Comparison of ENCODE assay signal across 1 cellular context in genomic region chr17:75877752-75878173, GRCh38.
TF ChIP-seq lines count a peak whose summit lies in the region.

No MANE protein-coding gene starts in this region.

TF ChIP-seq in HepG2, 621 proteins besides CTCF, POLR2A, EP300 and RAD21 (continued from another document and continues in another):
- TF ChIP-seq ZNF143 (CRISPR knock-in tag; IDR thresholded peaks at IDR 0.05) (no peak), MTF1 (CRISPR knock-in tag; IDR thresholded peaks at IDR 0.05) (no peak; the same call in 1 of the 2 replicates), TSC22D2 (CRISPR knock-in tag; IDR thresholded peaks at IDR 0.05; ENCODE audit: borderline replicate concordance) (no peak), NR2F2 (IDR thresholded peaks at IDR 0.05; ENCODE audit: borderline replicate concordance, low read depth) (no peak), TARDBP (CRISPR knock-in tag; IDR thresholded peaks at IDR 0.05) (no peak), TBX3 (IDR thresholded peaks at IDR 0.05; ENCODE audit: borderline replicate concordance) (no peak), ZNF230 (CRISPR knock-in tag; IDR thresholded peaks at IDR 0.05) (no peak; the same call in 1 of the 2 replicates), SIN3B (IDR thresholded peaks at IDR 0.05; ENCODE audit: low read length) (no peak), MTA3 (CRISPR knock-in tag; IDR thresholded peaks at IDR 0.05) (no peak), ZBTB4 (CRISPR knock-in tag; IDR thresholded peaks at IDR 0.05; ENCODE audit: borderline replicate concordance) (no peak; the same call in 1 of the 2 replicates), USF2 (IDR thresholded peaks at IDR 0.05; ENCODE audit: low read depth, low read length) (no peak), USF2 (CRISPR knock-in tag; IDR thresholded peaks at IDR 0.05; ENCODE audit: borderline replicate concordance) (no peak), WIZ (CRISPR knock-in tag; IDR thresholded peaks at IDR 0.05) (no peak), DPF2 (CRISPR knock-in tag; IDR thresholded peaks at IDR 0.05; ENCODE audit: borderline replicate concordance, low read depth) (0 out of 2 replicates have a peak, but pooled peaks have one; percentile 49), MLLT10 (CRISPR knock-in tag; IDR thresholded peaks at IDR 0.05) (0 out of 2 replicates have a peak, but pooled peaks have one; percentile 12), ZNF816 (CRISPR knock-in tag; IDR thresholded peaks at IDR 0.05; ENCODE audit: borderline replicate concordance) (0 out of 2 replicates have a peak, but pooled peaks have one; percentile 18), SIN3A (IDR thresholded peaks at IDR 0.05; ENCODE audit: borderline replicate concordance, low read depth, low read length) (peak; percentile 24; the same call in 1 of the 2 replicates), ZNF124 (CRISPR knock-in tag; IDR thresholded peaks at IDR 0.05) (no peak), HHEX (CRISPR knock-in tag; IDR thresholded peaks at IDR 0.05) (no peak), MATR3 (CRISPR knock-in tag; IDR thresholded peaks at IDR 0.05) (no peak; the same call in 1 of the 2 replicates), ZNF564 (CRISPR knock-in tag; IDR thresholded peaks at IDR 0.05) (no peak), MEF2D (CRISPR knock-in tag; IDR thresholded peaks at IDR 0.05) (no peak; the same call in 1 of the 2 replicates), ZNF343 (CRISPR knock-in tag; IDR thresholded peaks at IDR 0.05) (peak; percentile 8; the same call in 1 of the 2 replicates), ATF7-NPFF (CRISPR knock-in tag; IDR thresholded peaks at IDR 0.05; ENCODE audit: low read depth) (no peak; the same call in none of the 2 replicates), ZNF30 (CRISPR knock-in tag; IDR thresholded peaks at IDR 0.05) (no peak), HOXA3 (CRISPR knock-in tag; IDR thresholded peaks at IDR 0.05) (peak; percentile 71), MIER3 (CRISPR knock-in tag; IDR thresholded peaks at IDR 0.05; ENCODE audit: borderline replicate concordance) (no peak), ZNF274 (CRISPR knock-in tag; IDR thresholded peaks at IDR 0.05) (no peak; the same call in 1 of the 2 replicates), MIXL1 (CRISPR knock-in tag; IDR thresholded peaks at IDR 0.05) (no peak), ZNF720 (CRISPR knock-in tag; IDR thresholded peaks at IDR 0.05) (no peak), ELF4 (CRISPR knock-in tag; IDR thresholded peaks at IDR 0.05; ENCODE audit: borderline replicate concordance) (peak; percentile 68; the same call in 1 of the 2 replicates), ZSCAN20 (CRISPR knock-in tag; IDR thresholded peaks at IDR 0.05; ENCODE audit: borderline replicate concordance) (peak; percentile 25; the same call in 1 of the 2 replicates), ISX (CRISPR knock-in tag; conservative IDR thresholded peaks at IDR 0.05) (peak; percentile 78; the same call in 1 of the 2 replicates), KDM5A (IDR thresholded peaks at IDR 0.05; ENCODE audit: borderline replicate concordance, low read length) (no peak), NRL (CRISPR knock-in tag; IDR thresholded peaks at IDR 0.05; ENCODE audit: borderline replicate concordance) (no peak), SPEN (CRISPR knock-in tag; IDR thresholded peaks at IDR 0.05; ENCODE audit: low read depth) (no peak; the same call in 1 of the 2 replicates), ZNF609 (CRISPR knock-in tag; IDR thresholded peaks at IDR 0.05; ENCODE audit: borderline replicate concordance) (0 out of 2 replicates have a peak, but pooled peaks have one; percentile 25), GABPA (IDR thresholded peaks at IDR 0.05; ENCODE audit: low read depth, low read length) (no peak), GABPA (CRISPR knock-in tag; IDR thresholded peaks at IDR 0.05; ENCODE audit: low read depth) (no peak), MXD3 (CRISPR knock-in tag; IDR thresholded peaks at IDR 0.05) (peak; percentile 63; the same call in 1 of the 2 replicates)
- TF ChIP-seq, protein P1, sequence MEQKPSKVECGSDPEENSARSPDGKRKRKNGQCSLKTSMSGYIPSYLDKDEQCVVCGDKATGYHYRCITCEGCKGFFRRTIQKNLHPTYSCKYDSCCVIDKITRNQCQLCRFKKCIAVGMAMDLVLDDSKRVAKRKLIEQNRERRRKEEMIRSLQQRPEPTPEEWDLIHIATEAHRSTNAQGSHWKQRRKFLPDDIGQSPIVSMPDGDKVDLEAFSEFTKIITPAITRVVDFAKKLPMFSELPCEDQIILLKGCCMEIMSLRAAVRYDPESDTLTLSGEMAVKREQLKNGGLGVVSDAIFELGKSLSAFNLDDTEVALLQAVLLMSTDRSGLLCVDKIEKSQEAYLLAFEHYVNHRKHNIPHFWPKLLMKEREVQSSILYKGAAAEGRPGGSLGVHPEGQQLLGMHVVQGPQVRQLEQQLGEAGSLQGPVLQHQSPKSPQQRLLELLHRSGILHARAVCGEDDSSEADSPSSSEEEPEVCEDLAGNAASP (CRISPR knock-in tag; IDR thresholded peaks at IDR 0.05; ENCODE audit: borderline replicate concordance): peak; percentile 40
- TF ChIP-seq, protein P2, sequence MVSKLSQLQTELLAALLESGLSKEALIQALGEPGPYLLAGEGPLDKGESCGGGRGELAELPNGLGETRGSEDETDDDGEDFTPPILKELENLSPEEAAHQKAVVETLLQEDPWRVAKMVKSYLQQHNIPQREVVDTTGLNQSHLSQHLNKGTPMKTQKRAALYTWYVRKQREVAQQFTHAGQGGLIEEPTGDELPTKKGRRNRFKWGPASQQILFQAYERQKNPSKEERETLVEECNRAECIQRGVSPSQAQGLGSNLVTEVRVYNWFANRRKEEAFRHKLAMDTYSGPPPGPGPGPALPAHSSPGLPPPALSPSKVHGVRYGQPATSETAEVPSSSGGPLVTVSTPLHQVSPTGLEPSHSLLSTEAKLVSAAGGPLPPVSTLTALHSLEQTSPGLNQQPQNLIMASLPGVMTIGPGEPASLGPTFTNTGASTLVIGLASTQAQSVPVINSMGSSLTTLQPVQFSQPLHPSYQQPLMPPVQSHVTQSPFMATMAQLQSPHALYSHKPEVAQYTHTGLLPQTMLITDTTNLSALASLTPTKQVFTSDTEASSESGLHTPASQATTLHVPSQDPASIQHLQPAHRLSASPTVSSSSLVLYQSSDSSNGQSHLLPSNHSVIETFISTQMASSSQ (IDR thresholded peaks at IDR 0.05; ENCODE audit: low read depth): no peak
- TF ChIP-seq, protein P2 (CRISPR knock-in tag; IDR thresholded peaks at IDR 0.05; ENCODE audit: borderline replicate concordance): no peak; the same call in 1 of the 2 replicates
- TF ChIP-seq, protein P3, sequence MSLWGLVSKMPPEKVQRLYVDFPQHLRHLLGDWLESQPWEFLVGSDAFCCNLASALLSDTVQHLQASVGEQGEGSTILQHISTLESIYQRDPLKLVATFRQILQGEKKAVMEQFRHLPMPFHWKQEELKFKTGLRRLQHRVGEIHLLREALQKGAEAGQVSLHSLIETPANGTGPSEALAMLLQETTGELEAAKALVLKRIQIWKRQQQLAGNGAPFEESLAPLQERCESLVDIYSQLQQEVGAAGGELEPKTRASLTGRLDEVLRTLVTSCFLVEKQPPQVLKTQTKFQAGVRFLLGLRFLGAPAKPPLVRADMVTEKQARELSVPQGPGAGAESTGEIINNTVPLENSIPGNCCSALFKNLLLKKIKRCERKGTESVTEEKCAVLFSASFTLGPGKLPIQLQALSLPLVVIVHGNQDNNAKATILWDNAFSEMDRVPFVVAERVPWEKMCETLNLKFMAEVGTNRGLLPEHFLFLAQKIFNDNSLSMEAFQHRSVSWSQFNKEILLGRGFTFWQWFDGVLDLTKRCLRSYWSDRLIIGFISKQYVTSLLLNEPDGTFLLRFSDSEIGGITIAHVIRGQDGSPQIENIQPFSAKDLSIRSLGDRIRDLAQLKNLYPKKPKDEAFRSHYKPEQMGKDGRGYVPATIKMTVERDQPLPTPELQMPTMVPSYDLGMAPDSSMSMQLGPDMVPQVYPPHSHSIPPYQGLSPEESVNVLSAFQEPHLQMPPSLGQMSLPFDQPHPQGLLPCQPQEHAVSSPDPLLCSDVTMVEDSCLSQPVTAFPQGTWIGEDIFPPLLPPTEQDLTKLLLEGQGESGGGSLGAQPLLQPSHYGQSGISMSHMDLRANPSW (CRISPR knock-in tag; IDR thresholded peaks at IDR 0.05; ENCODE audit: borderline replicate concordance): no peak
